33 cellular contexts compared by ENCODE assay signal in genomic region chr4:146675171-146675570, GRCh38. TPM values are rescaled to one million over a fixed set of nuclear protein-coding genes. Genes with fewer than 3 reads are reported as not detected.
"Had no signal": no experiment of that assay in that cellular context is flagged by ENCODE, and none has a peak within 500 bp of the region (broad histone marks: within the 10 kb centered on the region; RNA-seq: fewer than 3 reads in every experiment).

No MANE protein-coding gene starts in this region.

- FAIRE-seq: RCC 7860 had no signal

- ATAC-seq: activated CD4-positive, alpha-beta T cell treated with anti-CD3 and anti-CD28 coated beads for 36 hours; activated CD4-positive, CD25-positive, alpha-beta regulatory T cell treated with anti-CD3 and anti-CD28 coated beads, Interleukin-2, amount 50 U/mL, for 24 hours; activated CD8-positive, alpha-beta T cell treated with anti-CD3 and anti-CD28 coated beads, Interleukin-2, amount 10 ng/mL, durations not matched to agents 7 days and 5 days; Right ventricle myocardium inferior; WTC11 had no signal

- H3K27ac ChIP-seq: ascending aorta, PC-9, RWPE1, SJSA1 had no signal

- H3K9me3 ChIP-seq: SJSA1, SK-N-SH had no signal

- H3K4me1 ChIP-seq: ascending aorta, SJSA1 had no signal

- H3K27me3 ChIP-seq: ascending aorta, SJSA1 had no signal

- H3K4me3 ChIP-seq: ascending aorta, PC-9, SJSA1 had no signal

- H2AFZ ChIP-seq: PC-9 had no signal

- DNase-seq: activated CD4-positive, alpha-beta T cell treated with anti-CD3 and anti-CD28 coated beads for 36 hours; activated CD4-positive, alpha-beta T cell treated with anti-CD3 and anti-CD28 coated beads, Interleukin-2, amount 10 ng/mL, durations not matched to agents 7 days and 5 days; activated CD4-positive, alpha-beta T cell treated with anti-CD3 and anti-CD28 coated beads, Interleukin-2, amount 50 U/mL, for 48 hours; activated CD8-positive, alpha-beta T cell treated with anti-CD3 and anti-CD28 coated beads, Interleukin-2, amount 10 ng/mL, durations not matched to agents 7 days and 5 days; activated gamma-delta T cell; activated naive CD4-positive, alpha-beta T cell treated with Interleukin-2 at 50 U/mL for 16 hours; activated naive CD8-positive, alpha-beta T cell treated with anti-CD3 and anti-CD28 coated beads, Interleukin-2, amount 10 ng/mL, durations not matched to agents 7 days and 5 days; activated T-cell treated with anti-CD3 and anti-CD28 coated beads, Interleukin-2, amount 50 U/mL, for 24 hours; amygdala; cerebellar nuclear complex; Kasumi-1; KG1; MM.1S; NCI-H1092; NCI-H1436 treated with DMSO at 0.1 percent for 48 hours; NCI-H1694 treated with DMSO at 0.1 percent for 48 hours; NCI-H2029; NCI-H345; NCI-H524 treated with DMSO at 0.1 percent for 48 hours; PC-9; SK-N-SH had no signal

- H3K36me3 ChIP-seq: ascending aorta, SJSA1 had no signal

- H3K9ac ChIP-seq: SK-N-SH had no signal

- H3K4me2 ChIP-seq: PC-9, SK-N-SH had no signal

RNA-seq across cellular contexts. Expression of gene POU4F2, which starts 36.5 kb away (rescaled TPM):
- total RNA-seq: activated CD4-positive, alpha-beta T cell treated with anti-CD3 and anti-CD28 coated beads for 36 hours; activated CD4-positive, alpha-beta T cell treated with anti-CD3 and anti-CD28 coated beads, Interleukin-2, amount 10 ng/mL, durations not matched to agents 7 days and 5 days; activated CD8-positive, alpha-beta T cell treated with anti-CD3 and anti-CD28 coated beads, Interleukin-2, amount 10 ng/mL, durations not matched to agents 7 days and 5 days; activated naive CD8-positive, alpha-beta T cell treated with anti-CD3 and anti-CD28 coated beads, Interleukin-2, amount 10 ng/mL, durations not matched to agents 7 days and 5 days; activated T-helper 2 cell treated with anti-CD3 and anti-CD28 coated beads, Interferon-gamma antibody, Interleukin-2, Interleukin-4, amounts not matched to agents 10 μg/mL and 5 μg/mL and 100 μg/mL, durations not matched to agents 14 hours and 24 hours and 36 hours; ascending aorta; cardiac septum; NCI-H460; OCI-LY7; PC-9; Right ventricle myocardium inferior; SJSA1; WTC11 had no signal
- polyA plus RNA-seq: adipose tissue, SK-N-SH had no signal
